In the genomic region with DNA sequence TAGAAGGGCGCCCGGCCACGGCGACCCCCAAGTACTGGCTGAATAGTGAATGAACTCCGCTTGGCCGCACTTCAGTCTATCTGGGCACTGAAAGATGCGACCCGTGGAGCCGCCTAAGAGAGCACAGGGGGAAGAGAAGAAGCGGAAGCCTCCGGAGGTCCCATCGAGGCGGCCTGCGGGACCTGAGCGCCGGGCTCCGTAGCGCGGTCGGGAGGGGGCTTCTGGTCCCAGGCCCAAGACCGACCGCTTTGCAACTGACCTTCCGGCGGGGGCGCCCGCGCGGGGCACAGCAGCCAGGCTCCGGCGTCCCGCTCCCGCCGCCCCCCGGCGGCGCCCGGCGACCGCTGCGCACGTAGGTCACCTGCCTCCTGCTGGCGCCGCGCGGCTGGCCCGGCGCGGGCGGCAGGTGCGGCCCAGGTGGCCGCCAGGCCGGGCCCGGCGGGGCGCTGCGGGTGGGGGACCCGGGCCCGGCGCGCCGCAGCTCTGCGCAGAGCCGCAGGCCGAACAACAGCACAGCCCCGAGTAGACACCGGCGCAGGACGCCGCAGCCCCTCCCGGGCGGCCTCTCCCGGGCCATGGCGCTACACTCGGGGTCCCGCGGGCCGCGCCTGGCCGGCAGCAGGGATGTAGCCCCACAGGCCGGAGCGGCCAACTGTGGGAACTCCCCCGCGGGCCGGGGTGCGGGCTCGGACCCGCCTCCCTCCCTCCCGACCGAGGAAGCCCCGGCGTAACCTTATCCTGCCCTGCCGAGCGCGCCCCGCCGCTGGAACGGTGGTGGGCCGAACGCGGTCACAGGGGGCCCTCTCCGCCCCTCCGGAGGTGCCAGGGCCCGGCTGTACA, we compare ENCODE assay signal across 8 cellular contexts. TPM values are rescaled to one million over a fixed set of nuclear protein-coding genes. Genes with fewer than 3 reads are reported as not detected.
DNase-seq lines count a peak whose midpoint lies in the region; ATAC-seq and TF ChIP-seq lines count a peak whose summit lies in the region.

A gene with protein sequence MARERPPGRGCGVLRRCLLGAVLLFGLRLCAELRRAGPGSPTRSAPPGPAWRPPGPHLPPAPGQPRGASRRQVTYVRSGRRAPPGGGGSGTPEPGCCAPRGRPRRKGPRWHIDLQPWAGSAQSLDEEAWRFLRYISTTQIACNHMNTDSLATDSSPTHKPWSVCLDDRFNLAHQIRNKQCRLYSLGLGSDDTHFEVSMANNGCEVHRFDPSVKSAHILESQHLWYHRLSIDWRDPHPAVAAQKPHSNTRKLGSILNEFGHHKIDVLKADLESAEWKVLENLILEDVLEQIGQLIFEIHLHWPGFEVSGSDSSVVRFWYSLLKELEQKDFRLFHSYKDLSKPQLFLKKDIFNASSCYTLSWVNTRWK (minus strand): TSS at position 654 of the 840 bp plus-strand sequence. CDS start 77 bp downstream, at position 577.

- H3K4me3 ChIP-seq in retinal pigment epithelial cell (ENCODE audit: low read length), result peak within 1 kb of the TSS; percentile 53

- H3K27me3 Mint-ChIP-seq in activated T-cell treated with anti-CD3 and anti-CD28 coated beads, Interleukin-2, amount 50 U/mL, for 24 hours, result peaks cover 52% of the 10 kb centered on the region

- peak within 1 kb of the TSS; percentile 80 for H3K4me3 Mint-ChIP-seq in activated T-cell treated with anti-CD3 and anti-CD28 coated beads, Interleukin-2, amount 50 U/mL, for 24 hours

- TF ChIP-seq CTCF in retinal pigment epithelial cell (conservative IDR thresholded peaks at IDR 0.05; ENCODE audit: low read depth, low read length), result no peak

- H3K27ac Mint-ChIP-seq in activated T-cell treated with anti-CD3 and anti-CD28 coated beads, Interleukin-2, amount 50 U/mL, for 24 hours, result no peak within 1 kb of the TSS

- H3K36me3 Mint-ChIP-seq in activated T-cell treated with anti-CD3 and anti-CD28 coated beads, Interleukin-2, amount 50 U/mL, for 24 hours (ENCODE audit: low read depth), result no peaks in the 10 kb centered on the region

- DNase-seq in stimulated activated CD4-positive, alpha-beta T cell treated with anti-CD3 and anti-CD28 coated beads, Interleukin-15, amount 100 ng/mL, for 24 hours, result peak; percentile 12
- DNase-seq in stimulated activated CD4-positive, alpha-beta T cell treated with anti-CD3 and anti-CD28 coated beads, Interleukin-4, amount 100 ng/mL, for 24 hours, result no peak
- DNase-seq in activated T-cell treated with anti-CD3 and anti-CD28 coated beads, Interleukin-2, amount 50 U/mL, for 24 hours, result peak; percentile 47
- DNase-seq in left cardiac atrium (peak; percentile 37), retinal pigment epithelial cell (ENCODE audit: low read depth) (no peak), occipital lobe (lab: John Stamatoyannopoulos, UW) (no peak), SW480 (ENCODE audit: low spot score) (no peak)
- DNase-seq in NK-92 treated with Interleukin-12 subunit alpha and Interleukin-12 subunit beta, amount 100 ng/mL, for 24 hours (lab: John Stamatoyannopoulos, UW), result no peak

- H3K4me1 Mint-ChIP-seq in activated T-cell treated with anti-CD3 and anti-CD28 coated beads, Interleukin-2, amount 50 U/mL, for 24 hours (ENCODE audit: low read depth), result peaks cover 14% of the 10 kb centered on the region

- ATAC-seq in left cardiac atrium, result peak; percentile 69 to 72

- intact Hi-C loops in left cardiac atrium (cut with DNase I), result no loop called here

- H3K9me3 Mint-ChIP-seq in activated T-cell treated with anti-CD3 and anti-CD28 coated beads, Interleukin-2, amount 50 U/mL, for 24 hours, result no peaks in the 10 kb centered on the region

RNA-seq across cellular contexts. Expression of the gene that starts here (rescaled TPM):
- total RNA-seq in left cardiac atrium, result 1 to 10 TPM; 1.7 to 2.1 TPM
- 2.5 TPM for total RNA-seq in occipital lobe

Comparison
In these comparisons a context has a peak if more than half of its experiments do, and no peak if none do; other contexts are left out.
1. DNase-seq: peak in stimulated activated CD4-positive, alpha-beta T cell treated with anti-CD3 and anti-CD28 coated beads, Interleukin-15, amount 100 ng/mL, for 24 hours (single experiment), activated T-cell treated with anti-CD3 and anti-CD28 coated beads, Interleukin-2, amount 50 U/mL, for 24 hours (single experiment) and left cardiac atrium (single experiment); none in stimulated activated CD4-positive, alpha-beta T cell treated with anti-CD3 and anti-CD28 coated beads, Interleukin-4, amount 100 ng/mL, for 24 hours (single experiment), retinal pigment epithelial cell (single experiment), occipital lobe (single experiment), SW480 (single experiment) and NK-92 treated with Interleukin-12 subunit alpha and Interleukin-12 subunit beta, amount 100 ng/mL, for 24 hours (single experiment).